11 cellular contexts compared by ENCODE assay signal in the genomic region with DNA sequence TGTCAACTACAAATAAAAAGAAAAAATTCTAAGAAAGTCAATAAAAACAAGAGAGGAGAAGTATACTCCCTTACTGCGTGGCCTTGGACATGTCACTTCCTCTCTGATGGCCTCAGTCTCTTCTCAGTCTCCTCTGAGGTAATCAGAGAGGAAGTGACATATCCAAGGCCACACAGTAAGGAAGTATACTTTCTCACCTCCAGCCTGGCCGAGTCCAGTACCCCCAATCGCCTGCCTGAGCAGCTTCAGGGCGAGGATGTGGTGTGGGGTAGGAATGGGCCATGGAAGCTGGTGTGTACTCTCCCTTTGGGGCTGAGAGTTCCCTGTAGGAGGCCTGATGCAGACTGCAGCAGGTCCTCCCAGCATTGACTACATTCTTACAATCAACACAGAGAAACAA. TPM values are rescaled to one million over a fixed set of nuclear protein-coding genes. Genes with fewer than 3 reads are reported as not detected.
DNase-seq lines count a peak whose midpoint lies in the region; ATAC-seq and TF ChIP-seq lines count a peak whose summit lies in the region.
"Had no signal": no experiment of that assay in that cellular context is flagged by ENCODE, and none has a peak within 500 bp of the region (broad histone marks: within the 10 kb centered on the region; RNA-seq: fewer than 3 reads in every experiment).

No MANE protein-coding gene starts in this region.

- no peaks in the 10 kb centered on the region for H3K27me3 Mint-ChIP-seq in T-cell

- H3K9me3 Mint-ChIP-seq in T-cell: no peaks in the 10 kb centered on the region

- no peaks in the 10 kb centered on the region for H3K9me3 ChIP-seq in mucosa of descending colon

- TF ChIP-seq CTCF in mucosa of descending colon (IDR thresholded peaks at IDR 0.05): no peak

- H3K36me3 ChIP-seq in mucosa of descending colon (ENCODE audit: low read depth): no peaks in the 10 kb centered on the region

- ATAC-seq in GM18511 (IDR thresholded peaks at IDR 0.05; ENCODE audit: unreplicated experiment) (peak; percentile 46), HG02588 (IDR thresholded peaks at IDR 0.05; ENCODE audit: unreplicated experiment) (peak; percentile 31), T-cell (replicated peaks in 1 of 4) (peak; percentile 28 to 67 (median 58)), mucosa of descending colon (peak; percentile 70), HG02884 (IDR thresholded peaks at IDR 0.05; ENCODE audit: unreplicated experiment) (no peak)

- H3K4me1 ChIP-seq in mucosa of descending colon (ENCODE audit: low read depth): peaks cover 10% of the 10 kb centered on the region

- POLR2A ChIA-PET in T-cell (lab: Charles Lee): interaction anchor here in 1 of 2 donors (0.7 kb wide), 1 partner anchor 496 kb away, joined by 6 read pairs; no protein-coding TSS in a partner anchor

- H3K4me3 ChIP-seq in mucosa of descending colon: no peak overlapping the region

- peaks cover 36 to 52% (median 47%) of the 10 kb centered on the region in 3 donors for H3K4me1 Mint-ChIP-seq in T-cell

- H3K27ac Mint-ChIP-seq in T-cell: peak overlapping the region in 1 of 2 donors; percentile 28

- no peak overlapping the region for H3K4me3 Mint-ChIP-seq in T-cell

- CTCF ChIA-PET in T-cell (lab: Charles Lee): no interaction called here

- DNase-seq in T-cell (peak in 1 of 34 experiments; percentile 27), mucosa of descending colon (no peak), H4 (ENCODE audit: low spot score) (no peak), NCI-H748 (lab: John Stamatoyannopoulos, UW; ENCODE audit: unreplicated experiment) (no peak)
- no peak for DNase-seq in stimulated activated naive CD4-positive, alpha-beta T cell (lab: John Stamatoyannopoulos, UW)
- DNase-seq: activated CD4-positive, alpha-beta T cell treated with anti-CD3 and anti-CD28 coated beads for 1 hour; stimulated activated CD4-positive, alpha-beta T cell treated with anti-CD3 and anti-CD28 coated beads, Interleukin-15, amount 100 ng/mL, for 24 hours; trophoblast cell had no signal

- H3K36me3 Mint-ChIP-seq in T-cell: no peaks in the 10 kb centered on the region

- intact Hi-C loops in mucosa of descending colon (cut with DNase I, micrococcal nuclease): no loop called here

RNA-seq across cellular contexts. Expression of a gene that starts 15.8 kb away (rescaled TPM):
- total RNA-seq in T-cell (1 to 10 TPM in 3 of 5 donors, under 1 TPM in 2; 0.43 to 4.1 (median 3.2) TPM), mucosa of descending colon (100 to 1,000 TPM in 2 of 3 donors, 10 to 100 TPM in 1; 69.5 to 175 (median 162) TPM)
- total RNA-seq in H4 (2014; rRNA removed; shearing (Covaris generic)): 5.6 and 7.3 TPM in 2 replicates
